In genomic region chr7:82464372-82464771, GRCh38 we compare ENCODE assay signal across 6 cellular contexts.
"Had no signal": no experiment of that assay in that cellular context is flagged by ENCODE, and none has a peak within 500 bp of the region (broad histone marks: within the 10 kb centered on the region; RNA-seq: fewer than 3 reads in every experiment).

No MANE protein-coding gene starts in this region.

- DNase-seq: GDM1, GF-D8 had no signal

- FAIRE-seq: GM12878, GM12891, GM18507, GM19239 had no signal

- ATAC-seq: GM12878 had no signal

- H3K4me3 ChIP-seq: GM12878 had no signal
